8 cellular contexts compared by ENCODE assay signal in genomic region chr1:18315449-18315848, GRCh38.
"Had no signal": no experiment of that assay in that cellular context is flagged by ENCODE, and none has a peak within 500 bp of the region (broad histone marks: within the 10 kb centered on the region; RNA-seq: fewer than 3 reads in every experiment).

No MANE protein-coding gene starts in this region.

- DNase-seq: GM23248, GOT3, H9, HCEC 1CT, HFFc6, KG1 had no signal

- H3K27ac Mint-ChIP-seq: HFFc6, IgD-negative memory B cell had no signal

- H2AFZ ChIP-seq: GM23248 had no signal

- H3K27ac ChIP-seq: GM23248, HL-60 had no signal

- H3K4me3 Mint-ChIP-seq: H9, HFFc6, IgD-negative memory B cell had no signal

- H3K4me1 Mint-ChIP-seq: IgD-negative memory B cell had no signal

- H3K9ac ChIP-seq: GM23248 had no signal

- H3K4me3 ChIP-seq: GM23248 had no signal
